In genomic region chr2:197944416-197944815, GRCh38 we compare ENCODE assay signal across 11 cellular contexts.
"Had no signal": no experiment of that assay in that cellular context is flagged by ENCODE, and none has a peak within 500 bp of the region (broad histone marks: within the 10 kb centered on the region; RNA-seq: fewer than 3 reads in every experiment).

No MANE protein-coding gene starts in this region.

- H3K9me3 Mint-ChIP-seq: activated naive CD8-positive, alpha-beta T cell treated with anti-CD3 and anti-CD28 coated beads for 36 hours; endodermal cell; nephron progenitor cell had no signal

- H3K27me3 ChIP-seq: foreskin keratinocyte had no signal

- H3K4me1 Mint-ChIP-seq: nephron progenitor cell had no signal

- H3K4me3 Mint-ChIP-seq: activated naive CD8-positive, alpha-beta T cell treated with anti-CD3 and anti-CD28 coated beads for 36 hours; endodermal cell; nephron progenitor cell; stimulated activated naive CD8-positive, alpha-beta T cell treated with anti-CD3 and anti-CD28 coated beads, Interleukin-15, amount 100 ng/mL, for 72 hours had no signal

- H3K27ac ChIP-seq: foreskin keratinocyte had no signal

- DNase-seq: activated CD4-positive, alpha-beta T cell treated with anti-CD3 and anti-CD28 coated beads for 4 hours; activated naive CD8-positive, alpha-beta T cell treated with anti-CD3 and anti-CD28 coated beads for 36 hours; activated T-cell treated with anti-CD3 and anti-CD28 coated beads for 4 hours; anterior cingulate cortex; endodermal cell; foreskin keratinocyte; left colon; nephron progenitor cell; stimulated activated CD4-positive, alpha-beta T cell treated with anti-CD3 and anti-CD28 coated beads, Interleukin-2, amount 100 ng/mL, for 48 hours; stimulated activated naive CD8-positive, alpha-beta T cell treated with anti-CD3 and anti-CD28 coated beads, Interleukin-15, amount 100 ng/mL, for 72 hours; T-helper 1 cell had no signal

- H3K27ac Mint-ChIP-seq: activated naive CD8-positive, alpha-beta T cell treated with anti-CD3 and anti-CD28 coated beads for 36 hours; endodermal cell; nephron progenitor cell; stimulated activated naive CD8-positive, alpha-beta T cell treated with anti-CD3 and anti-CD28 coated beads, Interleukin-15, amount 100 ng/mL, for 72 hours had no signal

- H3K36me3 Mint-ChIP-seq: activated naive CD8-positive, alpha-beta T cell treated with anti-CD3 and anti-CD28 coated beads for 36 hours had no signal

- ATAC-seq: foreskin keratinocyte; left colon; stimulated activated naive CD8-positive, alpha-beta T cell treated with anti-CD3 and anti-CD28 coated beads, Interleukin-15, amount 100 ng/mL, for 72 hours had no signal

- H3K27me3 Mint-ChIP-seq: activated naive CD8-positive, alpha-beta T cell treated with anti-CD3 and anti-CD28 coated beads for 36 hours; stimulated activated naive CD8-positive, alpha-beta T cell treated with anti-CD3 and anti-CD28 coated beads, Interleukin-15, amount 100 ng/mL, for 72 hours had no signal
